Comparison of ENCODE assay signal across 1 cellular context in the genomic region with DNA sequence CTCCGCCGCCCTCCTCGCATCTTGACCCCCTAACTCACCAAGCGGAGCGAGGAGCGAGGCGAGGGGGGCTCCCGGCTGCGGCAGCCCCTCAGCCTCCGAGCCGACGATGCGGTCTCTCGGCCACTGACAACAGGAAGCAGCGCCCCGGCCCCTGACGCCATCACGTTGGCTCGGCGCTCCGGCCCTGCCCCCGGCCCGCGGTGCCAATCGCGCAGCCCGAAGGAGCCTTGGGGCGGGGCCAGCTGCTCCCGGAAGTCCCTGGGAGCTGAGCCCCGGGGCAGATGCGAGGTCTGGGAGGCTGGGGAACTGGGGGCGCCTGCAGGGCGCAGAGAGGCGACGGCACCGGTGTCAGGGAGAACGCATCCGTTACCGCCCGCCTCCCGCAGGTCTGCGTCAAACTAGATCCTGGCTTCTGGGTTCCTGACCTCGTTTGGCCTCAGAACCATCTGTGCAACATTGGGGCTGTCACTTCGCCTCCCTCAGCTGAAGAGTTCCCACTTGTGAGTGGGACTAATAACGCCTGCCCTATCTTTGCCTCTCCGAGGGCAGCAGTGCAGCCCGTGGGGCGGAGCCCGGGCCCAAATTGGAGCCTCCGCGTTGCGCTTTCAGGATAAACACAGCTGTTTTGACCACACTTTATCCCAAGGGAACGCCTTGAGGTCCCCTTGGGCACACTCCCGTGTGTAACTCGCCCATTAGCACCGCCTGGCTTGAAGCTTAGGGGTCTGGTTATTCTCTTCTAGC.
TF ChIP-seq lines count a peak whose summit lies in the region.

No MANE protein-coding gene starts in this region.

TF ChIP-seq in H1, 55 proteins besides CTCF, POLR2A, EP300 and RAD21:
- TF ChIP-seq KDM4A (IDR thresholded peaks at IDR 0.05; ENCODE audit: low read depth, low read length, severe bottlenecking) (peak; percentile 27), TAF1 (IDR thresholded peaks at IDR 0.05; ENCODE audit: low read depth, low read length) (peak; percentile 50; the same call in 1 of the 2 replicates)
